Comparison of ENCODE assay signal across 1 cellular context in genomic region chr1:205680073-205680851, GRCh38.
TF ChIP-seq lines count a peak whose summit lies in the region.

Gene SLC45A3, minus strand, starts transcription at chr1:205680509. Its CDS starts 15,853 bp downstream, at chr1:205664656.

TF ChIP-seq in HEK293, 187 proteins besides CTCF, POLR2A, EP300 and RAD21 (continued from another document and continues in another):
- TF ChIP-seq ZEB2 (tag by site-specific recombination; IDR thresholded peaks at IDR 0.05): no peak
- TF ChIP-seq HIC1 (tag by site-specific recombination; IDR thresholded peaks at IDR 0.05): no peak; the same call in 1 of the 2 replicates
- no peak for TF ChIP-seq ZNF2 (tag by site-specific recombination; IDR thresholded peaks at IDR 0.05)
- no peak for TF ChIP-seq ZNF768 (tag by site-specific recombination; IDR thresholded peaks at IDR 0.05)
- no peak for TF ChIP-seq ZNF654 (tag by site-specific recombination; IDR thresholded peaks at IDR 0.05; ENCODE audit: low read depth)
- no peak for TF ChIP-seq ZNF366 (tag by site-specific recombination; conservative IDR thresholded peaks at IDR 0.05)
- peak; percentile 64 for TF ChIP-seq ZSCAN30 (tag by site-specific recombination; IDR thresholded peaks at IDR 0.05)
- no peak for TF ChIP-seq ZNF610 (tag by site-specific recombination; IDR thresholded peaks at IDR 0.05; ENCODE audit: borderline replicate concordance)
- TF ChIP-seq ZNF785 (tag by site-specific recombination; IDR thresholded peaks at IDR 0.05): no peak
- no peak for TF ChIP-seq ZBTB21 (tag by site-specific recombination; IDR thresholded peaks at IDR 0.05)
- no peak for TF ChIP-seq HOXC10 (CRISPR knock-in tag; IDR thresholded peaks at IDR 0.05)
- no peak for TF ChIP-seq REST (tag by site-specific recombination; IDR thresholded peaks at IDR 0.05)
- peak; percentile 83 for TF ChIP-seq ZFHX2 (tag by site-specific recombination; conservative IDR thresholded peaks at IDR 0.05)
- TF ChIP-seq, protein P1, sequence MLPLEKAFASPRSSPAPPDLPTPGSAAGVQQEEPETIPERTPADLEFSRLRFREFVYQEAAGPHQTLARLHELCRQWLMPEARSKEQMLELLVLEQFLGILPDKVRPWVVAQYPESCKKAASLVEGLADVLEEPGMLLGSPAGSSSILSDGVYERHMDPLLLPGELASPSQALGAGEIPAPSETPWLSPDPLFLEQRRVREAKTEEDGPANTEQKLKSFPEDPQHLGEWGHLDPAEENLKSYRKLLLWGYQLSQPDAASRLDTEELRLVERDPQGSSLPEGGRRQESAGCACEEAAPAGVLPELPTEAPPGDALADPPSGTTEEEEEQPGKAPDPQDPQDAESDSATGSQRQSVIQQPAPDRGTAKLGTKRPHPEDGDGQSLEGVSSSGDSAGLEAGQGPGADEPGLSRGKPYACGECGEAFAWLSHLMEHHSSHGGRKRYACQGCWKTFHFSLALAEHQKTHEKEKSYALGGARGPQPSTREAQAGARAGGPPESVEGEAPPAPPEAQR (tag by site-specific recombination; IDR thresholded peaks at IDR 0.05): no peak
- no peak for TF ChIP-seq ZNF148 (tag by site-specific recombination; IDR thresholded peaks at IDR 0.05; ENCODE audit: borderline replicate concordance)
- TF ChIP-seq ZNF121 (tag by site-specific recombination; IDR thresholded peaks at IDR 0.05): no peak
- TF ChIP-seq ZNF16 (tag by site-specific recombination; IDR thresholded peaks at IDR 0.05; ENCODE audit: low read depth): no peak
- no peak for TF ChIP-seq ZNF707 (tag by site-specific recombination; IDR thresholded peaks at IDR 0.05)
- no peak for TF ChIP-seq RBAK (tag by site-specific recombination; IDR thresholded peaks at IDR 0.05)
- no peak for TF ChIP-seq ZNF292 (tag by site-specific recombination; IDR thresholded peaks at IDR 0.05; ENCODE audit: borderline replicate concordance, low read depth)
- TF ChIP-seq SALL2 (tag by site-specific recombination; IDR thresholded peaks at IDR 0.05; ENCODE audit: borderline replicate concordance): no peak
- no peak for TF ChIP-seq ZNF658 (tag by site-specific recombination; IDR thresholded peaks at IDR 0.05)
- no peak for TF ChIP-seq ZBTB17 (tag by site-specific recombination; IDR thresholded peaks at IDR 0.05)
- no peak for TF ChIP-seq ZNF280C (tag by site-specific recombination; IDR thresholded peaks at IDR 0.05)
- peak; percentile 32; the same call in 1 of the 2 replicates for TF ChIP-seq ZNF76 (tag by site-specific recombination; IDR thresholded peaks at IDR 0.05; ENCODE audit: borderline replicate concordance, low read depth)
- TF ChIP-seq MZF1 (tag by site-specific recombination; IDR thresholded peaks at IDR 0.05; ENCODE audit: borderline replicate concordance): no peak
- no peak for TF ChIP-seq ZFP3 (tag by site-specific recombination; IDR thresholded peaks at IDR 0.05; ENCODE audit: low read depth)
- no peak for TF ChIP-seq SETDB1 (IDR thresholded peaks at IDR 0.05; ENCODE audit: insufficient read length, low read length)
- no peak for TF ChIP-seq YY2 (tag by site-specific recombination; IDR thresholded peaks at IDR 0.05)
- no peak for TF ChIP-seq ZNF140 (tag by site-specific recombination; IDR thresholded peaks at IDR 0.05)
- no peak for TF ChIP-seq ZNF518A (tag by site-specific recombination; conservative IDR thresholded peaks at IDR 0.05; ENCODE audit: low read depth)
- TF ChIP-seq GLI4 (tag by site-specific recombination; IDR thresholded peaks at IDR 0.05): no peak
- TF ChIP-seq, protein P2, sequence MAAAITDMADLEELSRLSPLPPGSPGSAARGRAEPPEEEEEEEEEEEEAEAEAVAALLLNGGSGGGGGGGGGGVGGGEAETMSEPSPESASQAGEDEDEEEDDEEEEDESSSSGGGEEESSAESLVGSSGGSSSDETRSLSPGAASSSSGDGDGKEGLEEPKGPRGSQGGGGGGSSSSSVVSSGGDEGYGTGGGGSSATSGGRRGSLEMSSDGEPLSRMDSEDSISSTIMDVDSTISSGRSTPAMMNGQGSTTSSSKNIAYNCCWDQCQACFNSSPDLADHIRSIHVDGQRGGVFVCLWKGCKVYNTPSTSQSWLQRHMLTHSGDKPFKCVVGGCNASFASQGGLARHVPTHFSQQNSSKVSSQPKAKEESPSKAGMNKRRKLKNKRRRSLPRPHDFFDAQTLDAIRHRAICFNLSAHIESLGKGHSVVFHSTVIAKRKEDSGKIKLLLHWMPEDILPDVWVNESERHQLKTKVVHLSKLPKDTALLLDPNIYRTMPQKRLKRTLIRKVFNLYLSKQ (tag by site-specific recombination; IDR thresholded peaks at IDR 0.05; ENCODE audit: borderline replicate concordance): no peak
- no peak for TF ChIP-seq ZNF416 (tag by site-specific recombination; IDR thresholded peaks at IDR 0.05)
- TF ChIP-seq, protein P3, sequence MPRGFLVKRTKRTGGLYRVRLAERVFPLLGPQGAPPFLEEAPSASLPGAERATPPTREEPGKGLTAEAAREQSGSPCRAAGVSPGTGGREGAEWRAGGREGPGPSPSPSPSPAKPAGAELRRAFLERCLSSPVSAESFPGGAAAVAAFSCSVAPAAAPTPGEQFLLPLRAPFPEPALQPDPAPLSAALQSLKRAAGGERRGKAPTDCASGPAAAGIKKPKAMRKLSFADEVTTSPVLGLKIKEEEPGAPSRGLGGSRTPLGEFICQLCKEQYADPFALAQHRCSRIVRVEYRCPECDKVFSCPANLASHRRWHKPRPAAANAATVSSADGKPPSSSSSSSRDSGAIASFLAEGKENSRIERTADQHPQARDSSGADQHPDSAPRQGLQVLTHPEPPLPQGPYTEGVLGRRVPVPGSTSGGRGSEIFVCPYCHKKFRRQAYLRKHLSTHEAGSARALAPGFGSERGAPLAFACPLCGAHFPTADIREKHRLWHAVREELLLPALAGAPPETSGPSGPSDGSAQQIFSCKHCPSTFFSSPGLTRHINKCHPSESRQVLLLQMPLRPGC (tag by site-specific recombination; IDR thresholded peaks at IDR 0.05): no peak
- TF ChIP-seq ZNF529 (tag by site-specific recombination; IDR thresholded peaks at IDR 0.05; ENCODE audit: insufficient replicate concordance): no peak
- no peak for TF ChIP-seq GFI1B (tag by site-specific recombination; IDR thresholded peaks at IDR 0.05)
- TF ChIP-seq ZNF354C (tag by site-specific recombination; IDR thresholded peaks at IDR 0.05; ENCODE audit: borderline replicate concordance, low read depth): no peak
- TF ChIP-seq ZNF423 (tag by site-specific recombination; IDR thresholded peaks at IDR 0.05): no peak
- no peak for TF ChIP-seq ZNF837 (tag by site-specific recombination; IDR thresholded peaks at IDR 0.05)
